8 cellular contexts compared by ENCODE assay signal in the genomic region with DNA sequence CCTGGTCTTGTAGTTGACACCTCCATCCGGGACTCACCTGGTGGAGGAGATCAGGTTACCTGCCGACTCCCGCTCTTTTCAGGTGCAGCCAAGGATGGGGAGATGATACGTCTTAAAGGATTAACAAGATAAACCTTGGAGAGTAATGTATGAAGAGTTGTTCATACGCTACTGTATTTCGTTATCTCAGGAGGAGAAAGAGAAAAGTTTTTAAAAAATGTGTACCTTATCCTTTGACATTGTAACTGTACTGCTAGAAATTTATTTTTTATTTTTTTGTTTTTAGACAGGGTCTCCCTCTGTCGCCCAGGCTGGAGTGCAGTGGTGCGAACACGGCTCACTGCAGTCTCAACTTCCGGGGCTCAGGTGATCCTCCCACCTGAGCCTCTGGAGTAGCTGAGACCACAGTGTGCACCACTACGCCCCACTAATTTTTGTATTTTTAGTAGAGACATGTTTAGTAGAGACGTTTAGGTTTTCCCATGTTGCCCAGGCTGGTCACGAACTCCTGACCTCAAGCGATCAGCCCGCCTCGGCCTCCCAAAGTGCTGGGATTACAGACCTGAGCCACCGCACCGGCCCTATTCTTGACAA. TPM values are rescaled to one million over a fixed set of nuclear protein-coding genes. Genes with fewer than 3 reads are reported as not detected.
DNase-seq lines count a peak whose midpoint lies in the region; ATAC-seq, FAIRE-seq and TF ChIP-seq lines count a peak whose summit lies in the region.

No MANE protein-coding gene starts in this region.

- POLR2A ChIA-PET in Panc1 (lab: Charles Lee): interaction anchor here (0.6 kb wide), 2 partner anchors 17 to 125 kb away, joined by 3 read pairs; no protein-coding TSS in a partner anchor

- H3K4me3 ChIP-seq in Panc1 (ENCODE audit: low read depth in 2 of 2, low read length in 2 of 2) (peak overlapping the region; percentile 52 to 64), fibroblast of pulmonary artery (replicated peaks; ENCODE audit: low read depth, low read length) (peak overlapping the region; percentile 80), skeletal muscle cell (ENCODE audit: low read depth, low read length) (peak overlapping the region; percentile 72)

- FAIRE-seq in RCC 7860 (lab: Jason Lieb, UNC): no peak

- peak; percentile 35 for DNase-seq in NCI-H187 treated with DMSO at 0.1 percent for 48 hours (lab: John Stamatoyannopoulos, UW)
- DNase-seq in NCI-H187 (lab: John Stamatoyannopoulos, UW): no peak
- DNase-seq in Panc1 (ENCODE audit: low read depth, low spot score): no peak
- DNase-seq in fibroblast of pulmonary artery (ENCODE audit: low read depth): no peak
- DNase-seq in skeletal muscle cell (ENCODE audit: low read depth): no peak
- no peak for DNase-seq in omental fat pad (ENCODE audit: low spot score)
- no peak for DNase-seq in Ammon's horn (ENCODE audit: low spot score)
- DNase-seq in RCC 7860 (ENCODE audit: low spot score): no peak

- intact Hi-C loops in Panc1 (cut with micrococcal nuclease; ENCODE audit: unreplicated experiment): loop anchor here (10.0 kb wide), 1 partner anchor 52 kb away; no protein-coding TSS in a partner anchor

- TSS peak; percentile 97 for BruUV-seq in Panc1 (replicated peaks; lab: Mats Ljungman, UMichigan)

- no peak for TF ChIP-seq CTCF in Panc1 (IDR thresholded peaks at IDR 0.05)
- no peak for TF ChIP-seq CTCF in fibroblast of pulmonary artery (IDR thresholded peaks at IDR 0.05; ENCODE audit: low read length, missing control alignments)
- TF ChIP-seq CTCF in omental fat pad (IDR thresholded peaks at IDR 0.05): no peak

- H3K4me1 ChIP-seq in Panc1 (ENCODE audit: control insufficient read depth, insufficient read depth, low read length): peaks cover 21% of the 10 kb centered on the region; the same call in 1 of the 2 replicates

- H3K27ac ChIP-seq in Panc1 (ENCODE audit: low read length): peak overlapping the region; percentile 83

- H3K36me3 ChIP-seq in Panc1 (ENCODE audit: control insufficient read depth, insufficient read depth, low read length): peaks cover 5% of the 10 kb centered on the region; the same call in 1 of the 2 replicates

- no peaks in the 10 kb centered on the region for H3K27me3 ChIP-seq in Panc1 (ENCODE audit: control insufficient read depth, insufficient read depth, low read length)

- ATAC-seq in Panc1 (no peak), omental fat pad (ENCODE audit: low FRiP score) (no peak)

- CTCF ChIA-PET in Panc1 (lab: Charles Lee): no interaction called here

- in situ Hi-C loops in Panc1 (cut with HindIII; ENCODE audit: low pct_unique_long_range_greater_than_20kb, low sequenced_read_pairs): no loop called here

- no peaks in the 10 kb centered on the region for H3K9me3 ChIP-seq in Panc1 (ENCODE audit: control insufficient read depth, insufficient read depth, low read depth, low read length)

RNA-seq across cellular contexts. Expression of a gene that starts 0.8 kb away (rescaled TPM):
- total RNA-seq in Panc1 (2021; ENCODE audit: unreplicated experiment) (21.3 TPM), omental fat pad (10 to 100 TPM; 26.8 to 38.1 (median 29.5) TPM)
- polyA plus RNA-seq in Panc1 (2012; ENCODE audit: insufficient read length): 9.3 TPM
